In genomic region chr3:39108309-39108708, GRCh38 we compare ENCODE assay signal across 1 cellular context.
TF ChIP-seq lines count a peak whose summit lies in the region.

No MANE protein-coding gene starts in this region.

TF ChIP-seq in GM12878, 131 proteins besides CTCF, POLR2A, EP300 and RAD21 (continued from another document and continues in another):
- no peak for TF ChIP-seq BCLAF1 (IDR thresholded peaks at IDR 0.05)
- TF ChIP-seq YBX1 (IDR thresholded peaks at IDR 0.05): no peak
- no peak for TF ChIP-seq NR2C1 (IDR thresholded peaks at IDR 0.05)
- peak; percentile 65; the same call in 1 of the 2 replicates for TF ChIP-seq MTA2 (IDR thresholded peaks at IDR 0.05; ENCODE audit: low read depth)
- TF ChIP-seq PAX8 (IDR thresholded peaks at IDR 0.05): no peak
- TF ChIP-seq SP1 (IDR thresholded peaks at IDR 0.05; ENCODE audit: low read depth, low read length): no peak
- no peak for TF ChIP-seq PRDM15 (CRISPR knock-in tag; IDR thresholded peaks at IDR 0.05)
- no peak for TF ChIP-seq POLR2AphosphoS5 (IDR thresholded peaks at IDR 0.05; ENCODE audit: low read length)
- TF ChIP-seq BACH1 (IDR thresholded peaks at IDR 0.05; ENCODE audit: borderline replicate concordance): no peak
- no peak for TF ChIP-seq CBX5 (IDR thresholded peaks at IDR 0.05; ENCODE audit: low read depth)
- TF ChIP-seq SREBF1 (IDR thresholded peaks at IDR 0.05; ENCODE audit: low read length): no peak
- peak; percentile 34 for TF ChIP-seq MEF2B (IDR thresholded peaks at IDR 0.05; ENCODE audit: partially characterized antibody, poor library complexity, severe bottlenecking)
- TF ChIP-seq SUZ12 (IDR thresholded peaks at IDR 0.05; ENCODE audit: unreplicated experiment): no peak
- TF ChIP-seq HDAC2 (IDR thresholded peaks at IDR 0.05): no peak
- peak; percentile 78 for TF ChIP-seq NFIC (IDR thresholded peaks at IDR 0.05; ENCODE audit: low read depth, low read length)
- TF ChIP-seq RFX5 (IDR thresholded peaks at IDR 0.05; ENCODE audit: low read depth, low read length): no peak
- no peak for TF ChIP-seq CBX3 (IDR thresholded peaks at IDR 0.05; ENCODE audit: borderline replicate concordance, low read depth)
- TF ChIP-seq ZBTB40 (IDR thresholded peaks at IDR 0.05; ENCODE audit: borderline replicate concordance): no peak
- peak; percentile 77 for TF ChIP-seq SKIL (IDR thresholded peaks at IDR 0.05; ENCODE audit: low read depth, poor library complexity, severe bottlenecking)
- no peak for TF ChIP-seq PBX3 (IDR thresholded peaks at IDR 0.05; ENCODE audit: insufficient replicate concordance, low read depth, low read length)
- no peak for TF ChIP-seq E4F1 (IDR thresholded peaks at IDR 0.05; ENCODE audit: borderline replicate concordance, partially characterized antibody)
- no peak for TF ChIP-seq PML (IDR thresholded peaks at IDR 0.05; ENCODE audit: low read length)
- TF ChIP-seq E2F4 (IDR thresholded peaks at IDR 0.05; ENCODE audit: low read depth, low read length): no peak
- no peak for TF ChIP-seq SMAD1 (IDR thresholded peaks at IDR 0.05; ENCODE audit: low read depth, partially characterized antibody)
- no peak for TF ChIP-seq USF1 (IDR thresholded peaks at IDR 0.05; ENCODE audit: borderline replicate concordance, extremely low read length, insufficient read depth, low read depth, low read length)
- no peak for TF ChIP-seq EZH2 (IDR thresholded peaks at IDR 0.05; ENCODE audit: borderline replicate concordance, control insufficient read depth, low read depth, low read length)
- no peak for TF ChIP-seq ZNF687 (IDR thresholded peaks at IDR 0.05)
- no peak for TF ChIP-seq MYC (IDR thresholded peaks at IDR 0.05; ENCODE audit: insufficient read depth, insufficient read length, insufficient replicate concordance, low read length, severe bottlenecking)
- TF ChIP-seq MYB (IDR thresholded peaks at IDR 0.05; ENCODE audit: borderline replicate concordance, low read depth, low read length): no peak
- TF ChIP-seq CREB1 (IDR thresholded peaks at IDR 0.05; ENCODE audit: low read depth): no peak
- no peak for TF ChIP-seq CHD1 (IDR thresholded peaks at IDR 0.05; ENCODE audit: low read depth, low read length)
- TF ChIP-seq IKZF2 (IDR thresholded peaks at IDR 0.05): peak; percentile 92 to 93
- 0 out of 2 replicates have a peak, but pooled peaks have one; percentile 29 for TF ChIP-seq GATAD2B (conservative IDR thresholded peaks at IDR 0.05; ENCODE audit: low read depth)
- TF ChIP-seq TCF12 (IDR thresholded peaks at IDR 0.05; ENCODE audit: low read depth, low read length): peak; percentile 42; the same call in 1 of the 2 replicates
- peak; percentile 86; the same call in 1 of the 2 replicates for TF ChIP-seq RCOR1 (conservative IDR thresholded peaks at IDR 0.05; ENCODE audit: low read depth, low read length)
- peak; percentile 72 for TF ChIP-seq EED (IDR thresholded peaks at IDR 0.05; ENCODE audit: low read depth)
